ENCODE assay signal across 8 cellular contexts in the genomic region with DNA sequence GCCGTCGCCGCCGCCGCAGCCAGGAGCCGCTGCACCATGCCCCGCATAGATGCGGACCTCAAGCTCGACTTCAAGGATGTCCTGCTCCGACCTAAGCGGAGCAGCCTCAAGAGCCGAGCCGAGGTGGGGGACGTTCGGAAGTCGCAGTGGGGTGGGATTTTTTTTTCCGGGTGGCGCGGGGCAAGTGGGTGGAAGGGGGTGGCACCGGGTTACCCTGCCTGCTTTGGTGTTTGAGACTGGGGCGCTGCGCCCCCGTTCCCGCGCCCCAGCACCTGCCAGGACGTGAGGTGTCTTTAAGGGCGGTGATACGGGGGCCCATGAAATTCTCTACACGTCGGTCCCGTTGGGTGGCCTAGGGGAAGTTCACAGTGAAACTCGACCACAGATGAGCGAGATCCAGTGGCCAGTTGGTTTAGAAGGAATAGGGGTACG. TPM values are rescaled to one million over a fixed set of nuclear protein-coding genes. Genes with fewer than 3 reads are reported as not detected.
A peak's percentile ranks its signal among the peaks of the same experiment; 100 is the strongest.
DNase-seq lines count a peak whose midpoint lies in the region; ATAC-seq, FAIRE-seq and TF ChIP-seq lines count a peak whose summit lies in the region.

No MANE protein-coding gene starts in this region.

- H3K36me3 ChIP-seq in adrenal gland (replicated peaks in 1 of 2) (no peaks in the 10 kb centered on the region), kidney (ENCODE audit: control insufficient read depth in 1 of 2, insufficient read depth in 2 of 2, low read length in 2 of 2) (no peaks in the 10 kb centered on the region), thoracic aorta (no peaks in the 10 kb centered on the region)

- WGBS in adrenal gland, 4 donors, result 0% methylated on average over 9 to 34 of the region's 34 CpGs

- H3K9me3 ChIP-seq in adrenal gland (replicated peaks in 1 of 3) (no peaks in the 10 kb centered on the region), kidney (ENCODE audit: control insufficient read depth in 1 of 2, low read length in 2 of 2) (no peaks in the 10 kb centered on the region), thoracic aorta (no peaks in the 10 kb centered on the region)

- TF ChIP-seq CTCF in adrenal gland (IDR thresholded peaks at IDR 0.05), result no peak
- peak; percentile 17 for TF ChIP-seq CTCF in kidney (IDR thresholded peaks at IDR 0.05; ENCODE audit: borderline replicate concordance, extremely low read depth, insufficient read depth)
- TF ChIP-seq CTCF in thoracic aorta (IDR thresholded peaks at IDR 0.05), result no peak
- no peak for TF ChIP-seq CTCF in GM10248 (IDR thresholded peaks at IDR 0.05; ENCODE audit: control extremely low read depth, extremely low read depth, low read depth, missing control alignments)

- peak overlapping the region; percentile 76 to 80 for H3K9ac ChIP-seq in kidney (ENCODE audit: low read length in 2 of 2)

- CTCF ChIA-PET in GM10248 (lab: Yijun Ruan, JAX), result interaction anchor here (1.2 to 2.4 kb wide), 5 partner anchors 9 to 547 kb away, joined by 3 to 6 read pairs (median 4); no protein-coding TSS in a partner anchor

- ATAC-seq in GM19025 (IDR thresholded peaks at IDR 0.05; ENCODE audit: low read depth, unreplicated experiment) (peak; percentile 14), HG03108 (IDR thresholded peaks at IDR 0.05; ENCODE audit: unreplicated experiment) (peak; percentile 7), thoracic aorta (ENCODE audit: insufficient number of reproducible peaks, low FRiP score, low read depth) (no peak)

- H3K4me3 ChIP-seq in adrenal gland (peak overlapping the region; percentile 21 to 80 (median 65)), kidney (ENCODE audit: low read length in 2 of 2) (peak overlapping the region; percentile 80 to 95), thoracic aorta (peak overlapping the region; percentile 80)

- intact Hi-C loops in adrenal gland (cut with DNase I) (no loop called here), kidney (cut with DNase I) (no loop called here)

- H3K27ac ChIP-seq in adrenal gland, result peak overlapping the region; percentile 69 to 95 (median 78)
- H3K27ac ChIP-seq in kidney (ENCODE audit: low read depth in 2 of 2, low read length in 2 of 2), result peak overlapping the region; percentile 61 to 73
- peak overlapping the region; percentile 88 for H3K27ac ChIP-seq in thoracic aorta

- no peak for FAIRE-seq in kidney (lab: Jason Lieb, UNC)

- H3K27me3 ChIP-seq in adrenal gland (no peaks in the 10 kb centered on the region), thoracic aorta (replicated peaks; ENCODE audit: insufficient read depth) (no peaks in the 10 kb centered on the region)

- peaks cover 5 to 33% of the 10 kb centered on the region in 2 donors for H3K4me1 ChIP-seq in adrenal gland (replicated peaks in 1 of 2)
- H3K4me1 ChIP-seq in kidney (ENCODE audit: control insufficient read depth in 1 of 2, insufficient read depth in 1 of 2, low read depth in 1 of 2, low read length in 2 of 2), result peaks cover 11 to 17% of the 10 kb centered on the region in 2 donors
- H3K4me1 ChIP-seq in thoracic aorta (ENCODE audit: control insufficient read depth in 1 of 2, low read depth in 2 of 2), result peaks cover 32 to 61% of the 10 kb centered on the region in 2 donors

- POLR2A ChIA-PET in GM10248 (lab: Yijun Ruan, JAX), result interaction anchor here (0.6 kb wide), 1 partner anchor 816 kb away, joined by 5 read pairs; no protein-coding TSS in a partner anchor

- TF ChIP-seq POLR2A in adrenal gland (IDR thresholded peaks at IDR 0.05), result no peak

- no peak for DNase-seq in adrenal gland
- DNase-seq in kidney, result peak; percentile 77
- no peak for DNase-seq in thoracic aorta (ENCODE audit: low spot score)
- no peak for DNase-seq in GM10248 (ENCODE audit: extremely low spot score)
- no peak for DNase-seq in activated gamma-delta T cell (lab: John Stamatoyannopoulos, UW)
- no peak for DNase-seq in NCI-H1436 treated with DMSO at 0.1 percent for 48 hours (lab: John Stamatoyannopoulos, UW)

RNA-seq across cellular contexts. Expression of a gene that starts 0.3 kb away (rescaled TPM):
- total RNA-seq in adrenal gland, result 10 to 100 TPM; 18.5 to 47.6 (median 26.3) TPM
- polyA plus RNA-seq in adrenal gland, result 10 to 100 TPM; 17.0 to 49.1 (median 31.8) TPM
- total RNA-seq in kidney, result 51.4 TPM
- 54.5 TPM for polyA plus RNA-seq in kidney (ENCODE audit: insufficient read depth, low read depth, low replicate concordance)
- 10 to 100 TPM; 17.0 to 62.1 TPM for total RNA-seq in thoracic aorta
